ENCODE assay signal across 7 cellular contexts in genomic region chr1:153598309-153599172, GRCh38. TPM values are rescaled to one million over a fixed set of nuclear protein-coding genes. Genes with fewer than 3 reads are reported as not detected.
A peak's percentile ranks its signal among the peaks of the same experiment; 100 is the strongest.
DNase-seq lines count a peak whose midpoint lies in the region; ATAC-seq, FAIRE-seq and TF ChIP-seq lines count a peak whose summit lies in the region.

No MANE protein-coding gene starts in this region.

- no peak overlapping the region for H3K4me3 Mint-ChIP-seq in stimulated activated effector memory CD8-positive, alpha-beta T cell treated with anti-CD3 and anti-CD28 coated beads, Interleukin-12 subunit alpha, Interleukin-12 subunit beta, amount 100 ng/mL, for 72 hours

- H3K27ac ChIP-seq in Peyer's patch = peak overlapping the region in 3 of 4 donors; percentile 37 to 84 (median 66)

- no peaks in the 10 kb centered on the region for H3K27me3 ChIP-seq in Peyer's patch

- no peaks in the 10 kb centered on the region for H3K9me3 ChIP-seq in Peyer's patch

- TF ChIP-seq POLR2A in GM12891 (IDR thresholded peaks at IDR 0.05; ENCODE audit: low read depth, low read length) (peak; percentile 58; the same call in 1 of the 2 replicates), Peyer's patch (IDR thresholded peaks at IDR 0.05) (no peak)

- no peaks in the 10 kb centered on the region for H3K36me3 Mint-ChIP-seq in stimulated activated effector memory CD8-positive, alpha-beta T cell treated with anti-CD3 and anti-CD28 coated beads, Interleukin-12 subunit alpha, Interleukin-12 subunit beta, amount 100 ng/mL, for 72 hours

- no peak overlapping the region for H3K27ac Mint-ChIP-seq in stimulated activated effector memory CD8-positive, alpha-beta T cell treated with anti-CD3 and anti-CD28 coated beads, Interleukin-12 subunit alpha, Interleukin-12 subunit beta, amount 100 ng/mL, for 72 hours

- H3K9me3 Mint-ChIP-seq in stimulated activated effector memory CD8-positive, alpha-beta T cell treated with anti-CD3 and anti-CD28 coated beads, Interleukin-12 subunit alpha, Interleukin-12 subunit beta, amount 100 ng/mL, for 72 hours = no peaks in the 10 kb centered on the region

- ATAC-seq in GM19455 (IDR thresholded peaks at IDR 0.05; ENCODE audit: unreplicated experiment) (peak; percentile 97), HG03432 (IDR thresholded peaks at IDR 0.05; ENCODE audit: unreplicated experiment) (peak; percentile 99)
- peak; percentile 75 for ATAC-seq in stimulated activated effector memory CD8-positive, alpha-beta T cell treated with anti-CD3 and anti-CD28 coated beads, Interleukin-12 subunit alpha, Interleukin-12 subunit beta, amount 100 ng/mL, for 72 hours

- DNase-seq in GM12891 (ENCODE audit: insufficient read length, low spot score) = peak; percentile 69
- peak in 2 of 3 donors; percentile 70 to 78 for DNase-seq in Peyer's patch
- DNase-seq in fibroblast of mammary gland (ENCODE audit: low read depth) = peak; percentile 85
- no peak for DNase-seq in stimulated activated effector memory CD8-positive, alpha-beta T cell treated with anti-CD3 and anti-CD28 coated beads, Interleukin-12 subunit alpha, Interleukin-12 subunit beta, amount 100 ng/mL, for 72 hours (ENCODE audit: low spot score in 2 of 2)
- DNase-seq in HPDE6-E6E7 (ENCODE audit: extremely low spot score) = no peak

- H3K4me1 Mint-ChIP-seq in stimulated activated effector memory CD8-positive, alpha-beta T cell treated with anti-CD3 and anti-CD28 coated beads, Interleukin-12 subunit alpha, Interleukin-12 subunit beta, amount 100 ng/mL, for 72 hours = peaks cover 15% of the 10 kb centered on the region

- FAIRE-seq in GM12891 (lab: Jason Lieb, UNC) = peak; percentile 90

- peaks cover 0 to 5% (median 2%) of the 10 kb centered on the region in 4 donors for H3K4me1 ChIP-seq in Peyer's patch

- H3K4me3 ChIP-seq in Peyer's patch (no peak overlapping the region), fibroblast of mammary gland (ENCODE audit: control insufficient read depth, low read depth, low read length) (no peak overlapping the region)

- TF ChIP-seq CTCF in Peyer's patch (IDR thresholded peaks at IDR 0.05) (no peak), fibroblast of mammary gland (conservative IDR thresholded peaks at IDR 0.05; ENCODE audit: control insufficient read depth, insufficient read depth, low read depth, low read length) (no peak)

- no peaks in the 10 kb centered on the region for H3K36me3 ChIP-seq in Peyer's patch

TF ChIP-seq in GM12891, 5 proteins besides CTCF, POLR2A, EP300 and RAD21:
- no peak for TF ChIP-seq POLR2AphosphoS5 (IDR thresholded peaks at IDR 0.05; ENCODE audit: low read depth, low read length)
- peak; percentile 98 for TF ChIP-seq SPI1 (IDR thresholded peaks at IDR 0.05; ENCODE audit: low read depth, low read length)
- no peak for TF ChIP-seq TAF1 (IDR thresholded peaks at IDR 0.05; ENCODE audit: low read depth, low read length)
- TF ChIP-seq POU2F2 (IDR thresholded peaks at IDR 0.05; ENCODE audit: low read depth, low read length) = no peak; the same call in 1 of the 2 replicates
- TF ChIP-seq PAX5 (IDR thresholded peaks at IDR 0.05; ENCODE audit: insufficient read depth, low read length, severe bottlenecking) = no peak

RNA-seq across cellular contexts. Expression of gene S100A16, which starts 14.4 kb away (rescaled TPM):
- not detected for polyA plus RNA-seq in GM12891 (2012; ENCODE audit: low read depth, missing spikeins)
- 100 to 1,000 TPM; 107 to 277 (median 193) TPM for total RNA-seq in Peyer's patch

RNA-seq across cellular contexts. Expression of gene S100A14, which starts 17.6 kb away (rescaled TPM):
- 0.83 TPM for polyA plus RNA-seq in GM12891 (2012; ENCODE audit: low read depth, missing spikeins)
- total RNA-seq in Peyer's patch = 100 to 1,000 TPM; 106 to 391 (median 293) TPM

RNA-seq across cellular contexts. Expression of gene S100A13, which starts 28.8 kb away (rescaled TPM):
- polyA plus RNA-seq in GM12891 (2012; ENCODE audit: low read depth, missing spikeins) = 19.4 TPM
- 100 to 1,000 TPM in 1 of 4 donors, 10 to 100 TPM in 3; 49.5 to 185 (median 52.9) TPM for total RNA-seq in Peyer's patch

RNA-seq across cellular contexts. Expression of gene S100A1, which starts 29.7 kb away (rescaled TPM):
- 1.6 TPM for polyA plus RNA-seq in GM12891 (2012; ENCODE audit: low read depth, missing spikeins)
- total RNA-seq in Peyer's patch = not detected

RNA-seq across cellular contexts. Expression of gene S100A2, which starts 32.9 kb away (rescaled TPM):
- polyA plus RNA-seq in GM12891 (2012; ENCODE audit: low read depth, missing spikeins) = 0.87 TPM
- total RNA-seq in Peyer's patch = not detected

Comparison
In these comparisons a context has a peak if more than half of its experiments do, and no peak if none do; other contexts are left out.
1. DNase-seq: peak in GM12891 (single experiment), Peyer's patch (2 of 3) and fibroblast of mammary gland (single experiment); none in stimulated activated effector memory CD8-positive, alpha-beta T cell treated with anti-CD3 and anti-CD28 coated beads, Interleukin-12 subunit alpha, Interleukin-12 subunit beta, amount 100 ng/mL, for 72 hours (0 of 2) and HPDE6-E6E7 (single experiment).
2. Peak in every context shown above with its lines, with median percentiles within 50 percentile points of each other: ATAC-seq.